Comparison of ENCODE assay signal across 2 cellular contexts in the genomic region with DNA sequence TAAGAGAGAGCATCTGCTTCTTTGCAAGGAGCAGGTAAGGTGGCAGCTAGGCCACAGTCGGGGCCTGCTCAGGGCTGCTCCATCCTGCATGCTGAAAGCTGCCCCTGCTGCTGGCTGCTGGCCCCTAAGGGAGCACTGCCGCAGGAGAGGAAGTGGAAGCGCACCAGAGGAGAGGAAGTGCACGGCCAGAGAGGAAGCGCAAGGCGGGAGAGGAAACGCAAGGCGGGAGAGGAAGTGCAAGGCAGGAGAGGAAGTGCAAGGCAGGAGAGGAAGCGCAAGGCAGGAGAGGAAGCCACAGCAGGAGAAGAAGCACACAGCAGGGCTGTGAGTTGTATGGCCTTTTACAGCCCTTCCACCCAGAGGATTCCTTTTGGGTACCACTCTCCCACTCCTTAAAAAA.
TF ChIP-seq lines count a peak whose summit lies in the region.

No MANE protein-coding gene starts in this region.

TF ChIP-seq in liver, 16 proteins besides CTCF, POLR2A, EP300 and RAD21 (continued from another document):
- TF ChIP-seq, protein P1, sequence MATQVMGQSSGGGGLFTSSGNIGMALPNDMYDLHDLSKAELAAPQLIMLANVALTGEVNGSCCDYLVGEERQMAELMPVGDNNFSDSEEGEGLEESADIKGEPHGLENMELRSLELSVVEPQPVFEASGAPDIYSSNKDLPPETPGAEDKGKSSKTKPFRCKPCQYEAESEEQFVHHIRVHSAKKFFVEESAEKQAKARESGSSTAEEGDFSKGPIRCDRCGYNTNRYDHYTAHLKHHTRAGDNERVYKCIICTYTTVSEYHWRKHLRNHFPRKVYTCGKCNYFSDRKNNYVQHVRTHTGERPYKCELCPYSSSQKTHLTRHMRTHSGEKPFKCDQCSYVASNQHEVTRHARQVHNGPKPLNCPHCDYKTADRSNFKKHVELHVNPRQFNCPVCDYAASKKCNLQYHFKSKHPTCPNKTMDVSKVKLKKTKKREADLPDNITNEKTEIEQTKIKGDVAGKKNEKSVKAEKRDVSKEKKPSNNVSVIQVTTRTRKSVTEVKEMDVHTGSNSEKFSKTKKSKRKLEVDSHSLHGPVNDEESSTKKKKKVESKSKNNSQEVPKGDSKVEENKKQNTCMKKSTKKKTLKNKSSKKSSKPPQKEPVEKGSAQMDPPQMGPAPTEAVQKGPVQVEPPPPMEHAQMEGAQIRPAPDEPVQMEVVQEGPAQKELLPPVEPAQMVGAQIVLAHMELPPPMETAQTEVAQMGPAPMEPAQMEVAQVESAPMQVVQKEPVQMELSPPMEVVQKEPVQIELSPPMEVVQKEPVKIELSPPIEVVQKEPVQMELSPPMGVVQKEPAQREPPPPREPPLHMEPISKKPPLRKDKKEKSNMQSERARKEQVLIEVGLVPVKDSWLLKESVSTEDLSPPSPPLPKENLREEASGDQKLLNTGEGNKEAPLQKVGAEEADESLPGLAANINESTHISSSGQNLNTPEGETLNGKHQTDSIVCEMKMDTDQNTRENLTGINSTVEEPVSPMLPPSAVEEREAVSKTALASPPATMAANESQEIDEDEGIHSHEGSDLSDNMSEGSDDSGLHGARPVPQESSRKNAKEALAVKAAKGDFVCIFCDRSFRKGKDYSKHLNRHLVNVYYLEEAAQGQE (IDR thresholded peaks at IDR 0.05), result no peak
- no peak for TF ChIP-seq NR2F2 (IDR thresholded peaks at IDR 0.05)
- TF ChIP-seq, protein P2, sequence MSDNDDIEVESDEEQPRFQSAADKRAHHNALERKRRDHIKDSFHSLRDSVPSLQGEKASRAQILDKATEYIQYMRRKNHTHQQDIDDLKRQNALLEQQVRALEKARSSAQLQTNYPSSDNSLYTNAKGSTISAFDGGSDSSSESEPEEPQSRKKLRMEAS (IDR thresholded peaks at IDR 0.05), result peak; percentile 80

TF ChIP-seq in HepG2, 621 proteins besides CTCF, POLR2A, EP300 and RAD21 (continued from another document):
- TF ChIP-seq, protein P3, sequence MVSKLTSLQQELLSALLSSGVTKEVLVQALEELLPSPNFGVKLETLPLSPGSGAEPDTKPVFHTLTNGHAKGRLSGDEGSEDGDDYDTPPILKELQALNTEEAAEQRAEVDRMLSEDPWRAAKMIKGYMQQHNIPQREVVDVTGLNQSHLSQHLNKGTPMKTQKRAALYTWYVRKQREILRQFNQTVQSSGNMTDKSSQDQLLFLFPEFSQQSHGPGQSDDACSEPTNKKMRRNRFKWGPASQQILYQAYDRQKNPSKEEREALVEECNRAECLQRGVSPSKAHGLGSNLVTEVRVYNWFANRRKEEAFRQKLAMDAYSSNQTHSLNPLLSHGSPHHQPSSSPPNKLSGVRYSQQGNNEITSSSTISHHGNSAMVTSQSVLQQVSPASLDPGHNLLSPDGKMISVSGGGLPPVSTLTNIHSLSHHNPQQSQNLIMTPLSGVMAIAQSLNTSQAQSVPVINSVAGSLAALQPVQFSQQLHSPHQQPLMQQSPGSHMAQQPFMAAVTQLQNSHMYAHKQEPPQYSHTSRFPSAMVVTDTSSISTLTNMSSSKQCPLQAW (CRISPR knock-in tag; IDR thresholded peaks at IDR 0.05), result no peak
- TF ChIP-seq, protein P4, sequence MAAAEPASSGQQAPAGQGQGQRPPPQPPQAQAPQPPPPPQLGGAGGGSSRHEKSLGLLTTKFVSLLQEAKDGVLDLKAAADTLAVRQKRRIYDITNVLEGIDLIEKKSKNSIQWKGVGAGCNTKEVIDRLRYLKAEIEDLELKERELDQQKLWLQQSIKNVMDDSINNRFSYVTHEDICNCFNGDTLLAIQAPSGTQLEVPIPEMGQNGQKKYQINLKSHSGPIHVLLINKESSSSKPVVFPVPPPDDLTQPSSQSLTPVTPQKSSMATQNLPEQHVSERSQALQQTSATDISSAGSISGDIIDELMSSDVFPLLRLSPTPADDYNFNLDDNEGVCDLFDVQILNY (CRISPR knock-in tag; conservative IDR thresholded peaks at IDR 0.05), result no peak
- TF ChIP-seq NR2F1 (CRISPR knock-in tag; IDR thresholded peaks at IDR 0.05) (no peak), EZH2 (conservative IDR thresholded peaks at IDR 0.05; ENCODE audit: low read depth, low read length) (no peak), HOXD1 (CRISPR knock-in tag; IDR thresholded peaks at IDR 0.05) (no peak)
- TF ChIP-seq, protein P5, sequence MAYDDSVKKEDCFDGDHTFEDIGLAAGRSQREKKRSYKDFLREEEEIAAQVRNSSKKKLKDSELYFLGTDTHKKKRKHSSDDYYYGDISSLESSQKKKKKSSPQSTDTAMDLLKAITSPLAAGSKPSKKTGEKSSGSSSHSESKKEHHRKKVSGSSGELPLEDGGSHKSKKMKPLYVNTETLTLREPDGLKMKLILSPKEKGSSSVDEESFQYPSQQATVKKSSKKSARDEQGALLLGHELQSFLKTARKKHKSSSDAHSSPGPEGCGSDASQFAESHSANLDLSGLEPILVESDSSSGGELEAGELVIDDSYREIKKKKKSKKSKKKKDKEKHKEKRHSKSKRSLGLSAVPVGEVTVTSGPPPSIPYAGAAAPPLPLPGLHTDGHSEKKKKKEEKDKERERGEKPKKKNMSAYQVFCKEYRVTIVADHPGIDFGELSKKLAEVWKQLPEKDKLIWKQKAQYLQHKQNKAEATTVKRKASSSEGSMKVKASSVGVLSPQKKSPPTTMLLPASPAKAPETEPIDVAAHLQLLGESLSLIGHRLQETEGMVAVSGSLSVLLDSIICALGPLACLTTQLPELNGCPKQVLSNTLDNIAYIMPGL (CRISPR knock-in tag; IDR thresholded peaks at IDR 0.05; ENCODE audit: borderline replicate concordance in 1 of 2, low read depth in 1 of 2), result no peak
- TF ChIP-seq, protein P6, sequence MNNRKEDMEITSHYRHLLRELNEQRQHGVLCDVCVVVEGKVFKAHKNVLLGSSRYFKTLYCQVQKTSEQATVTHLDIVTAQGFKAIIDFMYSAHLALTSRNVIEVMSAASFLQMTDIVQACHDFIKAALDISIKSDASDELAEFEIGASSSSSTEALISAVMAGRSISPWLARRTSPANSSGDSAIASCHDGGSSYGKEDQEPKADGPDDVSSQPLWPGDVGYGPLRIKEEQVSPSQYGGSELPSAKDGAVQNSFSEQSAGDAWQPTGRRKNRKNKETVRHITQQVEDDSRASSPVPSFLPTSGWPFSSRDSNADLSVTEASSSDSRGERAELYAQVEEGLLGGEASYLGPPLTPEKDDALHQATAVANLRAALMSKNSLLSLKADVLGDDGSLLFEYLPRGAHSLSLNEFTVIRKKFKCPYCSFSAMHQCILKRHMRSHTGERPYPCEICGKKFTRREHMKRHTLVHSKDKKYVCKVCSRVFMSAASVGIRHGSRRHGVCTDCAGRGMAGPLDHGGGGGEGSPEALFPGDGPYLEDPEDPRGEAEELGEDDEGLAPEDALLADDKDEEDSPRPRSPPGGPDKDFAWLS (CRISPR knock-in tag; IDR thresholded peaks at IDR 0.05; ENCODE audit: borderline replicate concordance), result no peak
